ENCODE assay signal across 31 cellular contexts in the genomic region with DNA sequence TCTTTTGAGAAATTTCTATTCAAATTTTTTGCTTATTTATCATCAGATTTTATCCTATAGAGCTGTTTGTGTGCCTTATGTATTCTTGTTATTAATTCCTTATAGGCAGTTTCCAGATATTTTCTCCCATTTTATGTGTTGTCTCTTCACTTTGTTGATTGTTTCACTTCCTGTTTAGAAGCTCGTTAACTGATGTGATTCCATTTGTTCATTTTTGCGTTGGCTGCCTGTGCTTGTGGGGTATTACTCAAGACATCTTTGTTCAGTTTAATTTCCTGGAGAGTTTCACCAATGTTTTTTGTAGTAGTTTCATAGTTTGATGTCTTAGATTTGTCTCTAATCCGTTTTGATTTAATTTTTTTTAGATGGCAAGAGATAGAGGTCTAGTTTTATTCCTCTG.
"Had no signal": no experiment of that assay in that cellular context is flagged by ENCODE, and none has a peak within 500 bp of the region (broad histone marks: within the 10 kb centered on the region; RNA-seq: fewer than 3 reads in every experiment).

No MANE protein-coding gene starts in this region.

- H3K27ac ChIP-seq: epithelial cell of prostate, hepatocyte, left ventricle myocardium inferior, pancreas, prostate gland, suprapubic skin, tibial artery, upper lobe of right lung, VCaP had no signal

- H3K27me3 ChIP-seq: hepatocyte, pancreas, suprapubic skin, tibial artery, upper lobe of right lung had no signal

- DNase-seq: activated CD4-positive, alpha-beta T cell treated with anti-CD3 and anti-CD28 coated beads for 48 hours; activated CD4-positive, alpha-beta T cell treated with anti-CD3 and anti-CD28 coated beads, Interleukin-2, amount 50 U/mL, for 48 hours; activated CD8-positive, alpha-beta memory T cell treated with anti-CD3 and anti-CD28 coated beads for 24 hours; activated effector memory CD4-positive, alpha-beta T cell treated with anti-CD3 and anti-CD28 coated beads, Interleukin-2, amount 50 U/mL, for 16 hours; activated naive CD4-positive, alpha-beta T cell treated with anti-CD3 and anti-CD28 coated beads for 36 hours; activated naive CD8-positive, alpha-beta T cell treated with anti-CD3 and anti-CD28 coated beads, Interleukin-2, amount 10 ng/mL, durations not matched to agents 7 days and 5 days; activated T-cell treated with anti-CD3 and anti-CD28 coated beads, Interleukin-2, amount 50 U/mL, for 1 hour; amniotic stem cell; caudate nucleus; islet precursor cell; left ventricle myocardium inferior; mucosa of descending colon; nucleus accumbens; pancreas; retina; small intestine; stimulated activated CD4-positive, alpha-beta T cell treated with anti-CD3 and anti-CD28 coated beads, Interleukin-1b, Interleukin-23, amount 100 ng/mL, for 48 hours; stimulated activated naive CD4-positive, alpha-beta T cell; tibial artery; upper lobe of right lung had no signal

- H3K4me3 ChIP-seq: hepatocyte, left ventricle myocardium inferior, lung, mucosa of descending colon, pancreas, prostate gland, suprapubic skin, tibial artery, upper lobe of right lung had no signal

- H2AFZ ChIP-seq: hepatocyte had no signal

- FAIRE-seq: endometrium, frontal cortex, pancreas, small intestine, TTC549 had no signal

- H3K4me1 ChIP-seq: left ventricle myocardium inferior, pancreas, prostate gland, suprapubic skin, tibial artery, upper lobe of right lung had no signal

- H3K4me2 ChIP-seq: hepatocyte had no signal

- ATAC-seq: activated CD4-positive, CD25-positive, alpha-beta regulatory T cell treated with anti-CD3 and anti-CD28 coated beads, Interleukin-2, amount 50 U/mL, for 24 hours; mucosa of descending colon; pancreas; sciatic nerve; upper lobe of right lung had no signal
